ENCODE assay signal across 1 cellular context in the genomic region with DNA sequence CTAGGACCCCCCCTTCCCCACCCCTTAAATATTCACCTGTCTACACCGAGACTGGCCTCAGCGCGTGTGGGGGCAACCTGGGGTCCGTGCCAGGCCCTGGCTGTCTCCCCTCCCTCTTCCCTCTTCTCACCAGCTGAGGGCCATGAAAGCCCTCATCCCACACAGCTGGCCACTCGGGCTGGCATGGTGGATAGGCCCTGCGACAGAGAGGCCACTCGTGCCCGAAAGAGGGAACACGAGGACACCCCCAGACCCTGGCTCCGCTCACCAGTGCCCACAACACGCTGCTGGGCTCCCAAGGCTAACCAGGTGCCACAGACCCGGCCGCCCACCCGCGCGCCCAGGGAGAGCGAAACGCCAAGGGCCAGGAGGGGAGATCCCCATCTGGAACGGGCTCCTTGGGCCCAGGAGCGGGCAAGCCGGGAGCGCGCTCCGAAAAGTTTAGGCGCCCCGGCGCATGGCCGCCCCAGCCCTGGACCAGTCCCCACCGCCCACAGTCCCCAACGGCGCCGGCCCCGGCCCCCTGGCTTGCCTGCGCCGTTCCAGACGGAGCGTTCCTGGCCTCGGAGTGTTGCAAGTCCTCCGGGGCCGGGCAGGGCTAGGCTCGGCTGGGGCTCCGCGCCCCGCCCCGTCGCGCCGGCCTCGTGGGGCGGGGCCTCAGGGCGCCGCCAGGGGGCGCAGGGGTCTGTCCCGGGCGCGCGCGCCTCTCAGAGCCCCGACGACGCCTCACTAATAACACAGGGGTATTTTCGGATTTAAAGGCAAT.
TF ChIP-seq lines count a peak whose summit lies in the region.

A gene with protein sequence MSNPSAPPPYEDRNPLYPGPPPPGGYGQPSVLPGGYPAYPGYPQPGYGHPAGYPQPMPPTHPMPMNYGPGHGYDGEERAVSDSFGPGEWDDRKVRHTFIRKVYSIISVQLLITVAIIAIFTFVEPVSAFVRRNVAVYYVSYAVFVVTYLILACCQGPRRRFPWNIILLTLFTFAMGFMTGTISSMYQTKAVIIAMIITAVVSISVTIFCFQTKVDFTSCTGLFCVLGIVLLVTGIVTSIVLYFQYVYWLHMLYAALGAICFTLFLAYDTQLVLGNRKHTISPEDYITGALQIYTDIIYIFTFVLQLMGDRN (minus strand): TSS at position 570 of the 766 bp plus-strand sequence. CDS start 10,362 bp downstream, outside the sequence.

TF ChIP-seq in HepG2, 621 proteins besides CTCF, POLR2A, EP300 and RAD21 (continued from another document and continues in another):
- no peak for TF ChIP-seq REPIN1 (CRISPR knock-in tag; IDR thresholded peaks at IDR 0.05; ENCODE audit: borderline replicate concordance, low read depth)
- TF ChIP-seq ZNF468 (CRISPR knock-in tag; IDR thresholded peaks at IDR 0.05) = peak; percentile 51; the same call in 1 of the 2 replicates
- TF ChIP-seq ZNF792 (CRISPR knock-in tag; IDR thresholded peaks at IDR 0.05) = peak; percentile 19; the same call in 1 of the 2 replicates
- peak; percentile 81; the same call in 1 of the 2 replicates for TF ChIP-seq TBP (CRISPR knock-in tag; IDR thresholded peaks at IDR 0.05)
- no peak for TF ChIP-seq SSRP1 (CRISPR knock-in tag; IDR thresholded peaks at IDR 0.05)
- no peak; the same call in 1 of the 2 replicates for TF ChIP-seq ZNF230 (CRISPR knock-in tag; IDR thresholded peaks at IDR 0.05)
- TF ChIP-seq ZNF878 (CRISPR knock-in tag; IDR thresholded peaks at IDR 0.05) = no peak
- TF ChIP-seq ZSCAN29 (CRISPR knock-in tag; conservative IDR thresholded peaks at IDR 0.05) = 0 out of 2 replicates have a peak, but pooled peaks have one; percentile 32
- peak; percentile 82 for TF ChIP-seq HES4 (CRISPR knock-in tag; IDR thresholded peaks at IDR 0.05; ENCODE audit: borderline replicate concordance)
- peak; percentile 82 for TF ChIP-seq ARNTL (CRISPR knock-in tag; IDR thresholded peaks at IDR 0.05)
- TF ChIP-seq, protein P1, sequence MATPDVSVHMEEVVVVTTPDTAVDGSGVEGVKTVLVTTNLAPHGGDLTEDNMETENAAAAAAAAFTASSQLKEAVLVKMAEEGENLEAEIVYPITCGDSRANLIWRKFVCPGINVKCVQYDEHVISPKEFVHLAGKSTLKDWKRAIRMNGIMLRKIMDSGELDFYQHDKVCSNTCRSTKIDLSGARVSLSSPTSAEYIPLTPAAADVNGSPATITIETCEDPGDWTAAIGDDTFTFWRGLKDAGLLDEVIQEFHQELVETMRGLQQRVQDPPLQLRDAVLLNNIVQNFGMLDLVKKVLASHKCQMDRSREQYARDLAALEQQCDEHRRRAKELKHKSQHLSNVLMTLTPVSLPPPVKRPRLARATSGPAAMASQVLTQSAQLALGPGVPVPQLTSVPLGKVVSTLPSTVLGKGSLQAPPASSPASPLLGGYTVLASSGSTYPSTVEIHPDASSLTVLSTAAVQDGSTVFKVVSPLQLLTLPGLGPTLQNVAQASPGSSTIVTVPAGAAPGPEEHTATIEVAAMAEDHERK (CRISPR knock-in tag; IDR thresholded peaks at IDR 0.05; ENCODE audit: low read depth) = no peak
- no peak for TF ChIP-seq MTF1 (CRISPR knock-in tag; IDR thresholded peaks at IDR 0.05)
- peak; percentile 47; the same call in 1 of the 2 replicates for TF ChIP-seq ZNF768 (CRISPR knock-in tag; IDR thresholded peaks at IDR 0.05)
- peak; percentile 75; the same call in 1 of the 2 replicates for TF ChIP-seq SMAD3 (CRISPR knock-in tag; IDR thresholded peaks at IDR 0.05)
- no peak for TF ChIP-seq CHD4 (IDR thresholded peaks at IDR 0.05; ENCODE audit: borderline replicate concordance, low read length)
- no peak for TF ChIP-seq ZNF3 (CRISPR knock-in tag; IDR thresholded peaks at IDR 0.05)
- TF ChIP-seq, protein P2, sequence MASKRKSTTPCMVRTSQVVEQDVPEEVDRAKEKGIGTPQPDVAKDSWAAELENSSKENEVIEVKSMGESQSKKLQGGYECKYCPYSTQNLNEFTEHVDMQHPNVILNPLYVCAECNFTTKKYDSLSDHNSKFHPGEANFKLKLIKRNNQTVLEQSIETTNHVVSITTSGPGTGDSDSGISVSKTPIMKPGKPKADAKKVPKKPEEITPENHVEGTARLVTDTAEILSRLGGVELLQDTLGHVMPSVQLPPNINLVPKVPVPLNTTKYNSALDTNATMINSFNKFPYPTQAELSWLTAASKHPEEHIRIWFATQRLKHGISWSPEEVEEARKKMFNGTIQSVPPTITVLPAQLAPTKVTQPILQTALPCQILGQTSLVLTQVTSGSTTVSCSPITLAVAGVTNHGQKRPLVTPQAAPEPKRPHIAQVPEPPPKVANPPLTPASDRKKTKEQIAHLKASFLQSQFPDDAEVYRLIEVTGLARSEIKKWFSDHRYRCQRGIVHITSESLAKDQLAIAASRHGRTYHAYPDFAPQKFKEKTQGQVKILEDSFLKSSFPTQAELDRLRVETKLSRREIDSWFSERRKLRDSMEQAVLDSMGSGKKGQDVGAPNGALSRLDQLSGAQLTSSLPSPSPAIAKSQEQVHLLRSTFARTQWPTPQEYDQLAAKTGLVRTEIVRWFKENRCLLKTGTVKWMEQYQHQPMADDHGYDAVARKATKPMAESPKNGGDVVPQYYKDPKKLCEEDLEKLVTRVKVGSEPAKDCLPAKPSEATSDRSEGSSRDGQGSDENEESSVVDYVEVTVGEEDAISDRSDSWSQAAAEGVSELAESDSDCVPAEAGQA (IDR thresholded peaks at IDR 0.05; ENCODE audit: low read depth) = no peak
- TF ChIP-seq, protein P2 (CRISPR knock-in tag; IDR thresholded peaks at IDR 0.05; ENCODE audit: borderline replicate concordance) = peak; percentile 30; the same call in 1 of the 2 replicates
- TF ChIP-seq SMARCE1 (IDR thresholded peaks at IDR 0.05; ENCODE audit: borderline replicate concordance) = no peak
- no peak; the same call in 1 of the 2 replicates for TF ChIP-seq ZNF558 (CRISPR knock-in tag; IDR thresholded peaks at IDR 0.05; ENCODE audit: borderline replicate concordance)
- peak; percentile 70; the same call in 1 of the 2 replicates for TF ChIP-seq SAFB2 (CRISPR knock-in tag; IDR thresholded peaks at IDR 0.05; ENCODE audit: borderline replicate concordance, low read depth)
- TF ChIP-seq RFX3 (CRISPR knock-in tag; IDR thresholded peaks at IDR 0.05) = peak; percentile 39; the same call in 1 of the 2 replicates
- TF ChIP-seq FOXO1 (CRISPR knock-in tag; IDR thresholded peaks at IDR 0.05) = peak; percentile 41; the same call in 1 of the 2 replicates
- TF ChIP-seq NR2F1 (CRISPR knock-in tag; IDR thresholded peaks at IDR 0.05) = no peak; a peak in 1 of 4 replicates
- TF ChIP-seq YEATS4 (CRISPR knock-in tag; IDR thresholded peaks at IDR 0.05; ENCODE audit: borderline replicate concordance) = peak; percentile 87
- TF ChIP-seq ZNF414 (CRISPR knock-in tag; IDR thresholded peaks at IDR 0.05) = no peak
- TF ChIP-seq SP1 (IDR thresholded peaks at IDR 0.05) = no peak
- peak; percentile 78 for TF ChIP-seq SP1 (CRISPR knock-in tag; IDR thresholded peaks at IDR 0.05)
- TF ChIP-seq CBX1 (IDR thresholded peaks at IDR 0.05; ENCODE audit: low read depth) = peak; percentile 73
- TF ChIP-seq ZBTB49 (CRISPR knock-in tag; IDR thresholded peaks at IDR 0.05; ENCODE audit: borderline replicate concordance) = no peak
- TF ChIP-seq, protein P3, sequence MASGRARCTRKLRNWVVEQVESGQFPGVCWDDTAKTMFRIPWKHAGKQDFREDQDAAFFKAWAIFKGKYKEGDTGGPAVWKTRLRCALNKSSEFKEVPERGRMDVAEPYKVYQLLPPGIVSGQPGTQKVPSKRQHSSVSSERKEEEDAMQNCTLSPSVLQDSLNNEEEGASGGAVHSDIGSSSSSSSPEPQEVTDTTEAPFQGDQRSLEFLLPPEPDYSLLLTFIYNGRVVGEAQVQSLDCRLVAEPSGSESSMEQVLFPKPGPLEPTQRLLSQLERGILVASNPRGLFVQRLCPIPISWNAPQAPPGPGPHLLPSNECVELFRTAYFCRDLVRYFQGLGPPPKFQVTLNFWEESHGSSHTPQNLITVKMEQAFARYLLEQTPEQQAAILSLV (CRISPR knock-in tag; IDR thresholded peaks at IDR 0.05; ENCODE audit: borderline replicate concordance) = peak; percentile 20; the same call in 1 of the 2 replicates
- no peak for TF ChIP-seq ZNF75D (CRISPR knock-in tag; IDR thresholded peaks at IDR 0.05; ENCODE audit: borderline replicate concordance)
- no peak for TF ChIP-seq NBN (conservative IDR thresholded peaks at IDR 0.05)
- TF ChIP-seq, protein P4, sequence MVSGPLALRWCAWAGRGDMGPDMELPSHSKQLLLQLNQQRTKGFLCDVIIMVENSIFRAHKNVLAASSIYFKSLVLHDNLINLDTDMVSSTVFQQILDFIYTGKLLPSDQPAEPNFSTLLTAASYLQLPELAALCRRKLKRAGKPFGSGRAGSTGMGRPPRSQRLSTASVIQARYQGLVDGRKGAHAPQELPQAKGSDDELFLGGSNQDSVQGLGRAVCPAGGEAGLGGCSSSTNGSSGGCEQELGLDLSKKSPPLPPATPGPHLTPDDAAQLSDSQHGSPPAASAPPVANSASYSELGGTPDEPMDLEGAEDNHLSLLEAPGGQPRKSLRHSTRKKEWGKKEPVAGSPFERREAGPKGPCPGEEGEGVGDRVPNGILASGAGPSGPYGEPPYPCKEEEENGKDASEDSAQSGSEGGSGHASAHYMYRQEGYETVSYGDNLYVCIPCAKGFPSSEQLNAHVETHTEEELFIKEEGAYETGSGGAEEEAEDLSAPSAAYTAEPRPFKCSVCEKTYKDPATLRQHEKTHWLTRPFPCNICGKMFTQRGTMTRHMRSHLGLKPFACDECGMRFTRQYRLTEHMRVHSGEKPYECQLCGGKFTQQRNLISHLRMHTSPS (CRISPR knock-in tag; IDR thresholded peaks at IDR 0.05; ENCODE audit: low read depth) = 0 out of 2 replicates have a peak, but pooled peaks have one; percentile 41
- TF ChIP-seq KMT2A (CRISPR knock-in tag; IDR thresholded peaks at IDR 0.05) = peak; percentile 75
- TF ChIP-seq, protein P5, sequence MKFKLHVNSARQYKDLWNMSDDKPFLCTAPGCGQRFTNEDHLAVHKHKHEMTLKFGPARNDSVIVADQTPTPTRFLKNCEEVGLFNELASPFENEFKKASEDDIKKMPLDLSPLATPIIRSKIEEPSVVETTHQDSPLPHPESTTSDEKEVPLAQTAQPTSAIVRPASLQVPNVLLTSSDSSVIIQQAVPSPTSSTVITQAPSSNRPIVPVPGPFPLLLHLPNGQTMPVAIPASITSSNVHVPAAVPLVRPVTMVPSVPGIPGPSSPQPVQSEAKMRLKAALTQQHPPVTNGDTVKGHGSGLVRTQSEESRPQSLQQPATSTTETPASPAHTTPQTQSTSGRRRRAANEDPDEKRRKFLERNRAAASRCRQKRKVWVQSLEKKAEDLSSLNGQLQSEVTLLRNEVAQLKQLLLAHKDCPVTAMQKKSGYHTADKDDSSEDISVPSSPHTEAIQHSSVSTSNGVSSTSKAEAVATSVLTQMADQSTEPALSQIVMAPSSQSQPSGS (CRISPR knock-in tag; IDR thresholded peaks at IDR 0.05) = peak; percentile 68; the same call in 1 of the 2 replicates
- no peak for TF ChIP-seq ZNF569 (CRISPR knock-in tag; IDR thresholded peaks at IDR 0.05; ENCODE audit: borderline replicate concordance)
- no peak for TF ChIP-seq GLMP (CRISPR knock-in tag; IDR thresholded peaks at IDR 0.05; ENCODE audit: borderline replicate concordance)
- TF ChIP-seq ZMAT3 (CRISPR knock-in tag; conservative IDR thresholded peaks at IDR 0.05) = peak; percentile 92
- TF ChIP-seq ZNF597 (CRISPR knock-in tag; IDR thresholded peaks at IDR 0.05) = no peak
